6 cellular contexts compared by ENCODE assay signal in genomic region chr7:1512781-1513656, GRCh38. TPM values are rescaled to one million over a fixed set of nuclear protein-coding genes. Genes with fewer than 3 reads are reported as not detected.
DNase-seq lines count a peak whose midpoint lies in the region; ATAC-seq lines count a peak whose summit lies in the region.

No MANE protein-coding gene starts in this region.

- peak; percentile 79 for DNase-seq in GDM1 (lab: John Stamatoyannopoulos, UW)
- peak; percentile 31 for DNase-seq in OCI-M1 (lab: John Stamatoyannopoulos, UW)
- DNase-seq in cerebellum (ENCODE audit: low spot score): peak; percentile 41
- DNase-seq in posterior cingulate gyrus: peak; percentile 20 to 95 (median 70)
- no peak for DNase-seq in NCI-H748 treated with DMSO at 0.1 percent for 48 hours (lab: John Stamatoyannopoulos, UW)

- intact Hi-C loops in posterior cingulate gyrus (cut with DNase I): no loop called here

- no peak for ATAC-seq in HG03175 (IDR thresholded peaks at IDR 0.05; ENCODE audit: unreplicated experiment)

RNA-seq across cellular contexts. Expression of gene INTS1, which starts 8.8 kb away (rescaled TPM):
- 31.7 TPM for total RNA-seq in cerebellum

RNA-seq across cellular contexts. Expression of gene MAFK, which starts 17.5 kb away (rescaled TPM):
- 3.7 TPM for total RNA-seq in cerebellum

RNA-seq across cellular contexts. Expression of gene TMEM184A, which starts 43.0 kb away (rescaled TPM):
- total RNA-seq in cerebellum: 0.18 TPM

RNA-seq across cellular contexts. Expression of gene MICALL2, which starts 53.7 kb away (rescaled TPM):
- total RNA-seq in cerebellum: 13.5 TPM

RNA-seq across cellular contexts. Expression of gene PSMG3, which starts 56.8 kb away (rescaled TPM):
- 10.7 TPM for total RNA-seq in cerebellum
